In the genomic region with DNA sequence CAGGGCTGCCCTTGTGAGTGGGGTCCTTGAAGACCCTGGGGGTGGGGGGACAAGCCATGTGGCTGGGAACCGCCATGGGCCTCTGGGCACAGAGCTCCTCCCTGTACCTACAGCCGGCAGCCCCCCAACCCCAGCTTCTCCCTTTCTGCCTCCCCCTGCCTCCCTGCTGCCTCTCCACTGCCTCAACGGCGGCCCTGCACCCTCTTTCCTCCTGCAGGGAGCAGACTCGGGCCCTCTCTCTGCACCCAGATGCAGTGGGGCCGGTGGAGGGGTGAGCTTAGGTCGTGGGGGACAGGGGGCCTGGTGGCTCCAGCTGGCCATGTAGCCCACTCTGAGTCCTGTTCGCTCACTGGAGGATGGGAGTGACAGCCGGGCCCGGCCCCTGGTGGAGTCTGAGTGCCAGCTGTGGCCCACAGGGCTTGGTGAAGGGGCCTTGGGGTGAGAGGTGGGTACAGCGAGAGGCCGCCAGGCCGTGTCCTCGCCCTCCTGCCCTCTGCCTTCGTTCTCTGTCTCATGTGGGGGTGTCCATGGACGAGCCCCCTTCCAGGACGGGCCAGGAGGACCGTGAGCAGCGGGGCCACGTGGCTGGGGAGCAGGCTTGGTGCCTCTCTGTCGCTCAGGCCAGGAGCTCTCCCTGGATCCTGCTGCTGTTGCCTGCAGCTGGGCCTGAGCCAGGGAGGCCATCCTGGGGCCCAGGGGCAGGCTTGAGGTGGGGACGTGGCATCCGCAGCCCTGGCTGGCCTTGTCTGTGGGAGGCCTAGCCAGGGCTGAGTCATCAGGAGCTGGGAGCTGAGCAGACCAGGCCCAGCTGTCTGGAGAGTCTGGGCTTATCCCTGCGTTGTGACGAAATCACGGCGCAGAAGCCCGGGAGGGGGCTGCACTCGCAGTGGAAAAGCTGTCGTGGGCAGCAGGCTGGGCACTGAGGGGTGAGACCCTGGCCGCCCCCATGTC, we compare ENCODE assay signal across 9 cellular contexts.
DNase-seq lines count a peak whose midpoint lies in the region; ATAC-seq and TF ChIP-seq lines count a peak whose summit lies in the region.
"Had no signal": no experiment of that assay in that cellular context is flagged by ENCODE, and none has a peak within 500 bp of the region (broad histone marks: within the 10 kb centered on the region; RNA-seq: fewer than 3 reads in every experiment).

No MANE protein-coding gene starts in this region.

- ATAC-seq in omental fat pad (ENCODE audit: low FRiP score) (peak; percentile 94), GM21786 (IDR thresholded peaks at IDR 0.05; ENCODE audit: unreplicated experiment) (no peak), HG03520 (IDR thresholded peaks at IDR 0.05; ENCODE audit: unreplicated experiment) (no peak), HG03521 (IDR thresholded peaks at IDR 0.05; ENCODE audit: unreplicated experiment) (no peak), GM18511 (IDR thresholded peaks at IDR 0.05; ENCODE audit: unreplicated experiment) (no peak)

- no peak for TF ChIP-seq CTCF in omental fat pad (IDR thresholded peaks at IDR 0.05)

- DNase-seq in EH (ENCODE audit: low read depth) (peak; percentile 99), RKO (ENCODE audit: low spot score) (peak; percentile 60), fibroblast of the conjunctiva (ENCODE audit: low read depth) (peak; percentile 79), omental fat pad (ENCODE audit: low spot score) (no peak)
- DNase-seq: T-helper 9 cell had no signal
